Comparison of ENCODE assay signal across 31 cellular contexts in the genomic region with DNA sequence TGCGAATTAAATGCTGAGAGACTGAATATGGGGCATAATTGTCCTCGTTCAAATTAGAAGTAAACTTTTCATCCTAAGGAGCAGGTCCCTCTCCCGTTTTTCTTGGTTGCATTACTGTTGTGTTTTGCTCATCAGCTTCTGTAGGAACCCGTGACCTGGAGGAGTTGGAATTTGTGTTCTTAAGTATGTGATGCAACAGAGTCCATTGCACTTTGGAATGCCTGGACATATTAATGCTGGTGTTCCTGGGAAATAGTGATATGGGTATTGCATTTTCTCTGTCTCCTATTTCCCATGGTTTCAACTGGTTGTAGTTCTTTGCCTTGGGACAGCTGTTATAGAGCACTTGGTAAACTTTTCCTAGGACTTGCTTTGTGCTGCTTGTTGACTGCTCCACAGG.
"Had no signal": no experiment of that assay in that cellular context is flagged by ENCODE, and none has a peak within 500 bp of the region (broad histone marks: within the 10 kb centered on the region; RNA-seq: fewer than 3 reads in every experiment).

No MANE protein-coding gene starts in this region.

- H3K27me3 ChIP-seq: ascending aorta, cardiac muscle cell had no signal

- H3K9me3 ChIP-seq: ascending aorta had no signal

- H3K4me1 ChIP-seq: ascending aorta had no signal

- DNase-seq: activated CD4-positive, alpha-beta memory T cell treated with anti-CD3 and anti-CD28 coated beads, Interleukin-2, amount 10 ng/mL, durations not matched to agents 7 days and 5 days; activated CD4-positive, alpha-beta T cell treated with anti-CD3 and anti-CD28 coated beads for 1 hour; activated CD4-positive, alpha-beta T cell treated with anti-CD3 and anti-CD28 coated beads for 36 hours; activated CD4-positive, alpha-beta T cell treated with anti-CD3 and anti-CD28 coated beads for 48 hours; activated CD4-positive, alpha-beta T cell treated with anti-CD3 and anti-CD28 coated beads, Interleukin-2, amount 10 ng/mL, durations not matched to agents 7 days and 5 days; activated CD4-positive, alpha-beta T cell treated with anti-CD3 and anti-CD28 coated beads, Interleukin-2, amount 50 U/mL, for 48 hours; activated CD4-positive, CD25-positive, alpha-beta regulatory T cell; activated CD8-positive, alpha-beta memory T cell treated with anti-CD3 and anti-CD28 coated beads for 24 hours; activated CD8-positive, alpha-beta memory T cell treated with anti-CD3 and anti-CD28 coated beads, Interleukin-2, amount 10 ng/mL, durations not matched to agents 7 days and 5 days; activated CD8-positive, alpha-beta memory T cell treated with anti-CD3 and anti-CD28 coated beads, Interleukin-2, amount 50 U/mL, for 48 hours; activated CD8-positive, alpha-beta T cell treated with anti-CD3 and anti-CD28 coated beads, Interleukin-2, amount 10 ng/mL, durations not matched to agents 7 days and 5 days; activated effector memory CD4-positive, alpha-beta T cell treated with Interleukin-2 at 50 U/mL for 16 hours; activated gamma-delta T cell; activated naive CD4-positive, alpha-beta T cell treated with anti-CD3 and anti-CD28 coated beads, Interleukin-2, amount 10 ng/mL, durations not matched to agents 7 days and 5 days; activated naive CD4-positive, alpha-beta T cell treated with Interleukin-2 at 50 U/mL for 16 hours; activated naive CD8-positive, alpha-beta T cell treated with anti-CD3 and anti-CD28 coated beads, Interleukin-2, amount 10 ng/mL, durations not matched to agents 7 days and 5 days; activated naive CD8-positive, alpha-beta T cell treated with anti-CD3 and anti-CD28 coated beads, Interleukin-2, amount 50 U/mL, for 24 hours; activated T-cell treated with anti-CD3 and anti-CD28 coated beads, Interleukin-2, amount 50 U/mL, for 24 hours; activated T-cell treated with anti-CD3 and anti-CD28 coated beads, Interleukin-2, amount 50 U/mL, for 48 hours; amygdala; anterior cingulate cortex; caudate nucleus; SW 1271; T-helper 1 cell; T-helper 2 cell; T-helper 9 cell; WERI-Rb-1 had no signal

- H3K36me3 ChIP-seq: ascending aorta, cardiac muscle cell, WERI-Rb-1 had no signal

- FAIRE-seq: bronchial epithelial cell, TTC549 had no signal

- H3K4me3 ChIP-seq: ascending aorta, cardiac muscle cell had no signal

- H3K27ac ChIP-seq: ascending aorta, cardiac muscle cell, WERI-Rb-1 had no signal
